Comparison of ENCODE assay signal across 18 cellular contexts in genomic region chr11:41413843-41414242, GRCh38. TPM values are rescaled to one million over a fixed set of nuclear protein-coding genes. Genes with fewer than 3 reads are reported as not detected.
DNase-seq lines count a peak whose midpoint lies in the region; ATAC-seq, FAIRE-seq and TF ChIP-seq lines count a peak whose summit lies in the region.
"Had no signal": no experiment of that assay in that cellular context is flagged by ENCODE, and none has a peak within 500 bp of the region (broad histone marks: within the 10 kb centered on the region; RNA-seq: fewer than 3 reads in every experiment).

No MANE protein-coding gene starts in this region.

- TF ChIP-seq RAD21 in GM12878 (IDR thresholded peaks at IDR 0.05; ENCODE audit: insufficient read depth, low read depth, low read length) = no peak

- POLR2A ChIA-PET in GM12878 (lab: Charles Lee) = interaction anchor here (0.7 kb wide), 1 partner anchor 105 kb away, joined by 4 read pairs; no protein-coding TSS in a partner anchor

- DNase-seq in GM12878 (ENCODE audit: low read depth, low spot score) (no peak), SKM-1 (lab: John Stamatoyannopoulos, UW; ENCODE audit: unreplicated experiment) (no peak), NCI-H187 (lab: John Stamatoyannopoulos, UW) (no peak), lower leg skin (ENCODE audit: low spot score in 2 of 2) (no peak), pons (ENCODE audit: low spot score) (no peak)
- DNase-seq: activated CD4-positive, alpha-beta T cell treated with anti-CD3 and anti-CD28 coated beads for 4 hours; anterior cingulate cortex; EL; HFFc6; NCI-H1048; nephron progenitor cell; substantia nigra had no signal

- no peaks in the 10 kb centered on the region for H4K20me1 ChIP-seq in GM12878 (ENCODE audit: control insufficient read depth, insufficient read depth)
- H4K20me1 ChIP-seq: BLaER1 treated with 17β-estradiol and CSF1 and Interleukin-3, amounts not matched to agents 10 nM and 100 nM had no signal

- H3K4me2 ChIP-seq in GM12878 (ENCODE audit: control insufficient read depth, insufficient read depth) = no peak overlapping the region
- H3K4me2 ChIP-seq: BLaER1 treated with 17β-estradiol and CSF1 and Interleukin-3, amounts not matched to agents 10 nM and 100 nM had no signal

- no peak overlapping the region for H2AFZ ChIP-seq in GM12878 (ENCODE audit: control insufficient read depth, low read depth, low read length)

- no peaks in the 10 kb centered on the region for H3K79me2 ChIP-seq in GM12878 (ENCODE audit: control insufficient read depth, insufficient read depth, low read length)

- RAD21 ChIA-PET in GM12878 (lab: Charles Lee; ENCODE audit: unreplicated experiment) = interaction anchor here (1.4 to 2.4 kb wide), 4 partner anchors 12 to 104 kb away, joined by 7 to 15 read pairs (median 10); no protein-coding TSS in a partner anchor

- SMC1A ChIA-PET in GM12878 (lab: Charles Lee; ENCODE audit: uncharacterized antibody, unreplicated experiment) = interaction anchor here (0.6 to 2.2 kb wide), 11 partner anchors 9 to 163 kb away, joined by 3 to 12 read pairs (median 3); no protein-coding TSS in a partner anchor

- intact Hi-C loops in GM12878 (cut with micrococcal nuclease; ENCODE audit: unreplicated experiment) = no loop called here
- intact Hi-C loops in lower leg skin (cut with DNase I; ENCODE audit: low total_unique reads) = no loop called here

- no peaks in the 10 kb centered on the region for H3K9me3 ChIP-seq in GM12878 (replicated peaks; ENCODE audit: control insufficient read depth, insufficient read depth, low read length)
- H3K9me3 ChIP-seq: BLaER1 treated with 17β-estradiol and CSF1 and Interleukin-3, amounts not matched to agents 10 nM and 100 nM had no signal

- FAIRE-seq in GM12878 (lab: Jason Lieb, UNC) = no peak

- no peak overlapping the region for H3K27ac ChIP-seq in GM12878 (ENCODE audit: control insufficient read depth, insufficient read depth)
- H3K27ac ChIP-seq: BLaER1 treated with 17β-estradiol and CSF1 and Interleukin-3, amounts not matched to agents 10 nM and 100 nM; coronary artery had no signal

- no peak overlapping the region for H3K9ac ChIP-seq in GM12878 (ENCODE audit: control insufficient read depth, insufficient read depth, low read length)
- H3K9ac ChIP-seq: BLaER1 treated with 17β-estradiol and CSF1 and Interleukin-3, amounts not matched to agents 10 nM and 100 nM had no signal

- 0% methylated on average over 3 of the region's 3 CpGs for WGBS in GM12878 (ENCODE audit: insufficient coverage, insufficient replicate concordance, low lambda C conversion rate, missing lambda C conversion rate)
- WGBS in lower leg skin, 2 donors = 29% methylated on average over 3 of the region's 3 CpGs

- TF ChIP-seq POLR2A in GM12878 (IDR thresholded peaks at IDR 0.05; ENCODE audit: low read depth, low read length) (no peak), lower leg skin (IDR thresholded peaks at IDR 0.05) (no peak)

- no peak overlapping the region for H3K4me3 ChIP-seq in GM12878
- H3K4me3 ChIP-seq in lower leg skin (ENCODE audit: low read depth, poor library complexity, severe bottlenecking) = no peak overlapping the region
- H3K4me3 ChIP-seq: BLaER1 treated with 17β-estradiol and CSF1 and Interleukin-3, amounts not matched to agents 10 nM and 100 nM; coronary artery had no signal

- 0 out of 4 replicates have a peak, but pooled peaks of 1 of the 2 experiments have one; percentile 31 for TF ChIP-seq EP300 in GM12878 (IDR thresholded peaks at IDR 0.05; ENCODE audit: borderline replicate concordance in 1 of 2, control insufficient read depth in 1 of 2, low read depth in 2 of 2, low read length in 2 of 2)

- H3K27me3 ChIP-seq in GM12878 (replicated peaks in 1 of 2; ENCODE audit: control insufficient read depth in 2 of 2, insufficient read depth in 2 of 2, low read length in 1 of 2) = no peaks in the 10 kb centered on the region; a peak in 1 of 4 replicates
- H3K27me3 ChIP-seq: BLaER1 treated with 17β-estradiol and CSF1 and Interleukin-3, amounts not matched to agents 10 nM and 100 nM had no signal

- H3K4me1 ChIP-seq in GM12878 (ENCODE audit: control insufficient read depth, insufficient read depth, low read length) = no peaks in the 10 kb centered on the region

- TF ChIP-seq CTCF in GM12878 (IDR thresholded peaks at IDR 0.05 in 2 of 3, conservative IDR thresholded peaks at IDR 0.05 in 1 of 3; ENCODE audit: control insufficient read depth in 2 of 3, extremely low read depth in 1 of 3, insufficient read depth in 1 of 3, low read depth in 3 of 3, low read length in 3 of 3) (no peak), lower leg skin (IDR thresholded peaks at IDR 0.05) (no peak)

- no TSS peak for BruUV-seq in GM12878 (replicated peaks; lab: Mats Ljungman, UMichigan)

- no peaks in the 10 kb centered on the region for H3K36me3 ChIP-seq in GM12878 (ENCODE audit: control insufficient read depth in 2 of 2, insufficient read depth in 2 of 2, low read length in 1 of 2)
- H3K36me3 ChIP-seq: BLaER1 treated with 17β-estradiol and CSF1 and Interleukin-3, amounts not matched to agents 10 nM and 100 nM had no signal

- in situ Hi-C loops in GM12878 (cut with MboI) = no loop called here

- CTCF ChIA-PET in GM12878 (lab: Yijun Ruan, JAX) = interaction anchor here (0.6 to 2.1 kb wide), 4 partner anchors 9 to 1326 kb away, joined by 3 to 6 read pairs (median 4); no protein-coding TSS in a partner anchor

- ATAC-seq in GM18868 (IDR thresholded peaks at IDR 0.05; ENCODE audit: unreplicated experiment) (peak; percentile 98), GM21619 (IDR thresholded peaks at IDR 0.05; ENCODE audit: unreplicated experiment) (peak; percentile 92), HG03159 (IDR thresholded peaks at IDR 0.05; ENCODE audit: unreplicated experiment) (peak; percentile 74), GM12878 (peak; percentile 91)
- ATAC-seq: sciatic nerve had no signal

TF ChIP-seq in GM12878, 131 proteins besides CTCF, POLR2A, EP300 and RAD21:
- TF ChIP-seq SPI1 (IDR thresholded peaks at IDR 0.05; ENCODE audit: borderline replicate concordance, insufficient read depth, low read depth, low read length) (peak; percentile 66; the same call in 1 of the 2 replicates), RBBP5 (conservative IDR thresholded peaks at IDR 0.05) (no peak), RELB (IDR thresholded peaks at IDR 0.05; ENCODE audit: low read depth) (peak; percentile 21; the same call in 1 of the 2 replicates), IKZF1 (conservative IDR thresholded peaks at IDR 0.05) (peak; percentile 70; the same call in 1 of the 2 replicates), DPF2 (IDR thresholded peaks at IDR 0.05) (peak; percentile 31; the same call in 1 of the 2 replicates), KLF5 (IDR thresholded peaks at IDR 0.05; ENCODE audit: partially characterized antibody) (no peak), ATF7 (IDR thresholded peaks at IDR 0.05; ENCODE audit: low read depth) (peak; percentile 39; the same call in 1 of the 2 replicates), MTA2 (IDR thresholded peaks at IDR 0.05; ENCODE audit: low read depth) (peak; percentile 28; the same call in 1 of the 2 replicates)
TF ChIP-seq in GM12878: peak in this region for 6.

RNA-seq across cellular contexts. Expression of gene LRRC4C, which starts 45.6 kb away (rescaled TPM):
- not detected in 2 replicates for total RNA-seq in GM12878 (2013; cell fraction: nucleolus; rRNA removed)
- total RNA-seq in GM12878 (2014; rRNA removed) (not detected in 2 replicates), GM12878 (2014; rRNA removed; fragmentation: Illumina TruSeq; extraction: Trizol) (not detected in 2 replicates), GM12878 (2021) (not detected in 2 replicates), lower leg skin (1 to 10 TPM in 1 of 4 donors, under 1 TPM in 1, not detected in 2; 0.19 to 1.1 TPM)
- not detected for polyA plus RNA-seq in GM12878 (2011; ENCODE audit: low read depth)
- polyA plus RNA-seq in GM12878 (2011; rRNA removed) (1.5 and 3.1 TPM in 2 replicates), GM12878 (2014; fragmentation: Illumina TruSeq; extraction: Trizol) (not detected in 2 replicates), GM12878 (2014; fragmentation: Nextera tagmentation; extraction: Ambion mirVana) (not detected), GM12878 (2014; rRNA removed) (not detected in 2 replicates), GM12878 (2016; fragmentation: Nextera tagmentation; extraction: Ambion mirVana) (not detected)
- polyA plus RNA-seq in GM12878 (2011; cell fraction: cytosol; rRNA removed) = 0.94 and 0.99 TPM in 2 replicates
- 3.3 and 4.4 TPM in 2 replicates for polyA plus RNA-seq in GM12878 (2011; cell fraction: nucleus; rRNA removed)
- polyA plus RNA-seq in GM12878 (2012) = 0.11 TPM in 1 of 2 replicates, not detected in the other
- 5.4 and 7.9 TPM in 2 replicates for polyA minus RNA-seq in GM12878 (2011; rRNA and poly(A)+ RNA removed)
- polyA minus RNA-seq in GM12878 (2011; cell fraction: cytosol; rRNA and poly(A)+ RNA removed) = 2.5 TPM in 1 of 2 replicates, not detected in the other
- polyA minus RNA-seq in GM12878 (2011; cell fraction: nucleus; rRNA and poly(A)+ RNA removed) = 16.2 and 22.1 TPM in 2 replicates
- total RNA-seq: HFFc6 had no signal
